Comparison of ENCODE assay signal across 16 cellular contexts in genomic region chr1:153570874-153571273, GRCh38. TPM values are rescaled to one million over a fixed set of nuclear protein-coding genes. Genes with fewer than 3 reads are reported as not detected.
"Had no signal": no experiment of that assay in that cellular context is flagged by ENCODE, and none has a peak within 500 bp of the region (broad histone marks: within the 10 kb centered on the region; RNA-seq: fewer than 3 reads in every experiment).

No MANE protein-coding gene starts in this region.

- H3K9me3 ChIP-seq: right atrium auricular region, transverse colon had no signal

- H3K36me3 Mint-ChIP-seq: activated naive CD4-positive, alpha-beta T cell treated with anti-CD3 and anti-CD28 coated beads, Interleukin-2, amount 10 ng/mL, durations not matched to agents 7 days and 5 days; mesothelial cell of epicardium had no signal

- H3K27me3 Mint-ChIP-seq: activated CD4-positive, alpha-beta memory T cell treated with anti-CD3 and anti-CD28 coated beads, Interleukin-2, amount 10 ng/mL, durations not matched to agents 7 days and 5 days had no signal

- H3K4me1 ChIP-seq: parathyroid adenoma had no signal

- H3K4me3 ChIP-seq: right atrium auricular region, smooth muscle cell, transverse colon had no signal

- H3K27ac ChIP-seq: parathyroid adenoma, right atrium auricular region, transverse colon had no signal

- H3K27ac Mint-ChIP-seq: activated CD4-positive, alpha-beta memory T cell treated with anti-CD3 and anti-CD28 coated beads, Interleukin-2, amount 10 ng/mL, durations not matched to agents 7 days and 5 days; mesothelial cell of epicardium; stimulated activated effector memory CD8-positive, alpha-beta T cell treated with anti-CD3 and anti-CD28 coated beads, Interleukin-12 subunit alpha, Interleukin-12 subunit beta, amount 100 ng/mL, for 72 hours had no signal

- H3K36me3 ChIP-seq: right atrium auricular region, transverse colon had no signal

- ATAC-seq: activated CD4-positive, CD25-positive, alpha-beta regulatory T cell treated with anti-CD3 and anti-CD28 coated beads, Interleukin-2, amount 50 U/mL, for 24 hours; stimulated activated effector memory CD8-positive, alpha-beta T cell treated with anti-CD3 and anti-CD28 coated beads, Interleukin-12 subunit alpha, Interleukin-12 subunit beta, amount 100 ng/mL, for 72 hours had no signal

- DNase-seq: activated CD4-positive, alpha-beta memory T cell treated with anti-CD3 and anti-CD28 coated beads, Interleukin-2, amount 10 ng/mL, durations not matched to agents 7 days and 5 days; activated naive CD4-positive, alpha-beta T cell treated with anti-CD3 and anti-CD28 coated beads, Interleukin-2, amount 10 ng/mL, durations not matched to agents 7 days and 5 days; central memory CD4-positive, alpha-beta T cell; dermis blood vessel endothelial cell; kidney glomerular epithelial cell; transverse colon had no signal

- H3K4me3 Mint-ChIP-seq: activated CD4-positive, alpha-beta memory T cell treated with anti-CD3 and anti-CD28 coated beads, Interleukin-2, amount 10 ng/mL, durations not matched to agents 7 days and 5 days; activated naive CD4-positive, alpha-beta T cell treated with anti-CD3 and anti-CD28 coated beads, Interleukin-2, amount 10 ng/mL, durations not matched to agents 7 days and 5 days; activated T-helper 1 cell treated with anti-CD3 and anti-CD28 coated beads, Interleukin-12 subunit alpha, Interleukin-12 subunit beta, Interleukin-2, Interleukin-4 antibody, amounts not matched to agents 30 ng/mL and 10 ng/mL and 1 ng/mL, durations not matched to agents 14 hours and 24 hours and 36 hours; mesothelial cell of epicardium; stimulated activated effector memory CD8-positive, alpha-beta T cell treated with anti-CD3 and anti-CD28 coated beads, Interleukin-12 subunit alpha, Interleukin-12 subunit beta, amount 100 ng/mL, for 72 hours had no signal

- H3K9me3 Mint-ChIP-seq: activated CD4-positive, alpha-beta memory T cell treated with anti-CD3 and anti-CD28 coated beads, Interleukin-2, amount 10 ng/mL, durations not matched to agents 7 days and 5 days; activated naive CD4-positive, alpha-beta T cell treated with anti-CD3 and anti-CD28 coated beads, Interleukin-2, amount 10 ng/mL, durations not matched to agents 7 days and 5 days; activated T-helper 1 cell treated with anti-CD3 and anti-CD28 coated beads, Interleukin-12 subunit alpha, Interleukin-12 subunit beta, Interleukin-2, Interleukin-4 antibody, amounts not matched to agents 30 ng/mL and 10 ng/mL and 1 ng/mL, durations not matched to agents 14 hours and 24 hours and 36 hours; mesothelial cell of epicardium; stimulated activated effector memory CD8-positive, alpha-beta T cell treated with anti-CD3 and anti-CD28 coated beads, Interleukin-12 subunit alpha, Interleukin-12 subunit beta, amount 100 ng/mL, for 72 hours had no signal

RNA-seq across cellular contexts. Expression of gene S100A2, which starts 5.2 kb away (rescaled TPM):
- total RNA-seq: right atrium auricular region had no signal

RNA-seq across cellular contexts. Expression of gene S100A3, which starts 21.8 kb away (rescaled TPM):
- total RNA-seq: activated CD4-positive, alpha-beta memory T cell treated with anti-CD3 and anti-CD28 coated beads, Interleukin-2, amount 10 ng/mL, durations not matched to agents 7 days and 5 days; activated T-helper 1 cell treated with anti-CD3 and anti-CD28 coated beads, Interleukin-12 subunit alpha, Interleukin-12 subunit beta, Interleukin-2, Interleukin-4 antibody, amounts not matched to agents 30 ng/mL and 10 ng/mL and 1 ng/mL, durations not matched to agents 14 hours and 24 hours and 36 hours; mesothelial cell of epicardium; T-helper 2 cell treated with Interferon-gamma antibody and Interleukin-4, amounts not matched to agents 100 ng/mL and 5 ng/mL, for 36 hours had no signal

RNA-seq across cellular contexts. Expression of gene S100A5, which starts 30.1 kb away (rescaled TPM):
- total RNA-seq: dermis blood vessel endothelial cell, lower leg skin, mesothelial cell of epicardium, right atrium auricular region, subcutaneous adipose tissue, transverse colon had no signal
